In genomic region chr15:83010709-83011270, GRCh38 we compare ENCODE assay signal across 8 cellular contexts. TPM values are rescaled to one million over a fixed set of nuclear protein-coding genes. Genes with fewer than 3 reads are reported as not detected.
DNase-seq lines count a peak whose midpoint lies in the region; ATAC-seq and TF ChIP-seq lines count a peak whose summit lies in the region.

No MANE protein-coding gene starts in this region.

- H3K27me3 ChIP-seq in Caco-2 (replicated peaks; ENCODE audit: control insufficient read depth, insufficient read depth, low read length) = no peaks in the 10 kb centered on the region

- H3K27me3 Mint-ChIP-seq in Caco-2 (ENCODE audit: insufficient read depth, unreplicated experiment) = no peaks in the 10 kb centered on the region
- H3K27me3 Mint-ChIP-seq in naive thymus-derived CD8-positive, alpha-beta T cell = no peaks in the 10 kb centered on the region
- no peaks in the 10 kb centered on the region for H3K27me3 Mint-ChIP-seq in stimulated activated naive B cell treated with anti-CD40 and anti-IgM and Interleukin-4, amounts not matched to agents 10 μg/mL and 1 μg/mL and 100 μg/mL, for 72 hours

- peak overlapping the region; percentile 88 for H3K4me3 Mint-ChIP-seq in Caco-2 (ENCODE audit: unreplicated experiment)
- H3K4me3 Mint-ChIP-seq in naive thymus-derived CD8-positive, alpha-beta T cell = peak overlapping the region; percentile 86 to 100 (median 98)
- H3K4me3 Mint-ChIP-seq in stimulated activated naive B cell treated with anti-CD40 and anti-IgM and Interleukin-4, amounts not matched to agents 10 μg/mL and 1 μg/mL and 100 μg/mL, for 72 hours = peak overlapping the region; percentile 88 to 91

- peak overlapping the region; percentile 67 for H3K27ac Mint-ChIP-seq in Caco-2 (ENCODE audit: unreplicated experiment)
- peak overlapping the region; percentile 87 to 96 (median 92) for H3K27ac Mint-ChIP-seq in naive thymus-derived CD8-positive, alpha-beta T cell
- H3K27ac Mint-ChIP-seq in stimulated activated naive B cell treated with anti-CD40 and anti-IgM and Interleukin-4, amounts not matched to agents 10 μg/mL and 1 μg/mL and 100 μg/mL, for 72 hours = peak overlapping the region; percentile 90

- H3K4me1 Mint-ChIP-seq in Caco-2 (ENCODE audit: low read depth, unreplicated experiment) = peaks cover 19% of the 10 kb centered on the region
- peaks cover 36 to 57% (median 49%) of the 10 kb centered on the region in 4 donors for H3K4me1 Mint-ChIP-seq in naive thymus-derived CD8-positive, alpha-beta T cell
- peaks cover 36 to 38% of the 10 kb centered on the region in 2 donors for H3K4me1 Mint-ChIP-seq in stimulated activated naive B cell treated with anti-CD40 and anti-IgM and Interleukin-4, amounts not matched to agents 10 μg/mL and 1 μg/mL and 100 μg/mL, for 72 hours

- CTCF ChIA-PET in Caco-2 (lab: Charles Lee) = interaction anchor here (0.6 to 2.2 kb wide), 6 partner anchors 53 to 480 kb away, joined by 3 to 9 read pairs (median 4); partner anchors contain the start of gene BTBD1

- H3K4me1 ChIP-seq in Caco-2 = peaks cover 6% of the 10 kb centered on the region

- H3K9me3 ChIP-seq in Caco-2 = no peaks in the 10 kb centered on the region

- intact Hi-C loops in Caco-2 (cut with micrococcal nuclease; ENCODE audit: unreplicated experiment) = loop anchor here (5.0 kb wide), 2 partner anchors 57 to 203 kb away; partner anchors contain the start of genes BTBD1, FSD2 and WHAMM

- H3K4me3 ChIP-seq in Caco-2 (ENCODE audit: low read depth, low read length) = peak overlapping the region; percentile 76
- peak overlapping the region; percentile 92 for H3K4me3 ChIP-seq in fibroblast of mammary gland (ENCODE audit: control insufficient read depth, low read depth, low read length)

- no peaks in the 10 kb centered on the region for H3K9me3 Mint-ChIP-seq in Caco-2 (ENCODE audit: unreplicated experiment)
- H3K9me3 Mint-ChIP-seq in naive thymus-derived CD8-positive, alpha-beta T cell = no peaks in the 10 kb centered on the region
- peaks cover 0 to 8% of the 10 kb centered on the region in 2 donors for H3K9me3 Mint-ChIP-seq in stimulated activated naive B cell treated with anti-CD40 and anti-IgM and Interleukin-4, amounts not matched to agents 10 μg/mL and 1 μg/mL and 100 μg/mL, for 72 hours

- DNase-seq in Caco-2 = peak; percentile 60 to 70
- peak; percentile 89 for DNase-seq in HT-29 (ENCODE audit: low spot score)
- DNase-seq in OCI-M2 (lab: John Stamatoyannopoulos, UW; ENCODE audit: unreplicated experiment) = peak; percentile 7
- DNase-seq in activated T-cell treated with anti-CD3 and anti-CD28 coated beads, Interleukin-2, amount 50 U/mL, for 48 hours = peak; percentile 88 to 89
- peak; percentile 84 for DNase-seq in fibroblast of mammary gland (ENCODE audit: low read depth)
- peak; percentile 41 to 78 (median 68) for DNase-seq in naive thymus-derived CD8-positive, alpha-beta T cell
- peak; percentile 75 for DNase-seq in stimulated activated naive B cell treated with anti-CD40 and anti-IgM and Interleukin-4, amounts not matched to agents 10 μg/mL and 1 μg/mL and 100 μg/mL, for 72 hours

- peaks cover 34% of the 10 kb centered on the region for H3K36me3 Mint-ChIP-seq in Caco-2 (ENCODE audit: insufficient read depth, unreplicated experiment)
- peaks cover 0 to 37% (median 5%) of the 10 kb centered on the region in 3 donors for H3K36me3 Mint-ChIP-seq in naive thymus-derived CD8-positive, alpha-beta T cell
- H3K36me3 Mint-ChIP-seq in stimulated activated naive B cell treated with anti-CD40 and anti-IgM and Interleukin-4, amounts not matched to agents 10 μg/mL and 1 μg/mL and 100 μg/mL, for 72 hours = peaks cover 4 to 49% of the 10 kb centered on the region in 2 donors

- H3K36me3 ChIP-seq in Caco-2 (ENCODE audit: control insufficient read depth, insufficient read depth, low read length) = peaks cover 1% of the 10 kb centered on the region

- BruUV-seq in Caco-2 (replicated peaks; lab: Mats Ljungman, UMichigan) = no TSS peak

- TF ChIP-seq CTCF in Caco-2 (IDR thresholded peaks at IDR 0.05; ENCODE audit: insufficient read depth in 1 of 2, low read depth in 1 of 2, low read length in 1 of 2, severe bottlenecking in 1 of 2, unreplicated experiment in 1 of 2) = peak; percentile 27 to 73
- TF ChIP-seq CTCF in fibroblast of mammary gland (conservative IDR thresholded peaks at IDR 0.05; ENCODE audit: control insufficient read depth, insufficient read depth, low read depth, low read length) = peak; percentile 96

- ATAC-seq in GM21360 (IDR thresholded peaks at IDR 0.05; ENCODE audit: unreplicated experiment) = peak; percentile 48
- ATAC-seq in naive thymus-derived CD8-positive, alpha-beta T cell = peak; percentile 51 to 76
- ATAC-seq in stimulated activated naive B cell treated with anti-CD40 and anti-IgM and Interleukin-4, amounts not matched to agents 10 μg/mL and 1 μg/mL and 100 μg/mL, for 72 hours (replicated peaks) = peak; percentile 76 to 79

- POLR2A ChIA-PET in Caco-2 (lab: Charles Lee) = interaction anchor here (1.2 kb wide), 1 partner anchor 56 kb away, joined by 5 read pairs; the partner anchor contains the start of gene BTBD1
- POLR2A ChIA-PET in naive thymus-derived CD8-positive, alpha-beta T cell (lab: Charles Lee) = interaction anchor here (0.9 to 3.4 kb wide), 11 partner anchors 9 to 471 kb away, joined by 3 to 27 read pairs (median 6); partner anchors contain the start of genes BTBD1, RAMAC, RPS17 and WHAMM

RNA-seq across cellular contexts. Expression of gene C15orf40, which starts 0.6 kb away (rescaled TPM):
- 26.8 and 27.2 TPM in 2 replicates for total RNA-seq in Caco-2 (2022)
- total RNA-seq in HT-29 (2014; rRNA removed; shearing (Covaris generic)) = 17.4 and 26.7 TPM in 2 replicates
- 10 to 100 TPM; 48.4 to 49.9 TPM for total RNA-seq in naive thymus-derived CD8-positive, alpha-beta T cell
- 10 to 100 TPM; 56.2 to 87.5 (median 67.8) TPM for polyA plus RNA-seq in naive thymus-derived CD8-positive, alpha-beta T cell

RNA-seq across cellular contexts. Expression of gene RAMAC, which starts 24.8 kb away (rescaled TPM):
- total RNA-seq in Caco-2 (2022) = 31.8 and 33.3 TPM in 2 replicates
- 32.9 and 34.8 TPM in 2 replicates for total RNA-seq in HT-29 (2014; rRNA removed; shearing (Covaris generic))
- total RNA-seq in naive thymus-derived CD8-positive, alpha-beta T cell = 10 to 100 TPM; 17.5 to 22.3 TPM
- 10 to 100 TPM; 28.5 to 35.0 (median 31.7) TPM for polyA plus RNA-seq in naive thymus-derived CD8-positive, alpha-beta T cell

RNA-seq across cellular contexts. Expression of gene BTBD1, which starts 56.3 kb away (rescaled TPM):
- total RNA-seq in Caco-2 (2022) = 34.1 and 36.1 TPM in 2 replicates
- total RNA-seq in HT-29 (2014; rRNA removed; shearing (Covaris generic)) = 90.3 and 111 TPM in 2 replicates
- total RNA-seq in naive thymus-derived CD8-positive, alpha-beta T cell = 10 to 100 TPM; 42.9 to 43.3 TPM
- 10 to 100 TPM; 36.0 to 40.6 (median 37.0) TPM for polyA plus RNA-seq in naive thymus-derived CD8-positive, alpha-beta T cell

RNA-seq across cellular contexts. Expression of gene HOMER2, which starts 58.3 kb away (rescaled TPM):
- 5.0 and 5.5 TPM in 2 replicates for total RNA-seq in Caco-2 (2022)
- 1.3 and 1.8 TPM in 2 replicates for total RNA-seq in HT-29 (2014; rRNA removed; shearing (Covaris generic))
- total RNA-seq in naive thymus-derived CD8-positive, alpha-beta T cell = 1 to 10 TPM; 6.1 to 6.2 TPM
- polyA plus RNA-seq in naive thymus-derived CD8-positive, alpha-beta T cell = 1 to 10 TPM in 2 of 3 donors, under 1 TPM in 1; 0.23 to 3.1 (median 1.7) TPM

Comparison
In these comparisons a context has a peak if more than half of its experiments do, and no peak if none do; other contexts are left out.
1. Peak in every context shown above with its lines: DNase-seq, ATAC-seq and H3K4me3 ChIP-seq.
2. DNase-seq: peak in every context shown above with its lines; median percentile 89 in HT-29; 88 in activated T-cell treated with anti-CD3 and anti-CD28 coated beads, Interleukin-2, amount 50 U/mL, for 48 hours; 84 in fibroblast of mammary gland; 75 in stimulated activated naive B cell treated with anti-CD40 and anti-IgM and Interleukin-4, amounts not matched to agents 10 μg/mL and 1 μg/mL and 100 μg/mL, for 72 hours; 68 in naive thymus-derived CD8-positive, alpha-beta T cell; 65 in Caco-2; 7 in OCI-M2.